Comparison of ENCODE assay signal across 8 cellular contexts in genomic region chr12:100154472-100155247, GRCh38. TPM values are rescaled to one million over a fixed set of nuclear protein-coding genes. Genes with fewer than 3 reads are reported as not detected.
A peak's percentile ranks its signal among the peaks of the same experiment; 100 is the strongest.
DNase-seq lines count a peak whose midpoint lies in the region; TF ChIP-seq lines count a peak whose summit lies in the region.

No MANE protein-coding gene starts in this region.

- H3K79me1 ChIP-seq in mesendoderm (ENCODE audit: low read length): no peaks in the 10 kb centered on the region

- no peak overlapping the region for H4K5ac ChIP-seq in mesendoderm (ENCODE audit: low read length)

- TF ChIP-seq CTCF in HFF-Myc (IDR thresholded peaks at IDR 0.05; ENCODE audit: low read depth, low read length, missing control alignments): peak; percentile 98

- no peak overlapping the region for H3K4me2 ChIP-seq in mesendoderm (ENCODE audit: low read length)

- H3K27me3 ChIP-seq in mesendoderm (ENCODE audit: insufficient read depth, low read length, poor library complexity): no peaks in the 10 kb centered on the region

- no peak overlapping the region for H2AK5ac ChIP-seq in mesendoderm (ENCODE audit: low read length)

- H3K4me3 Mint-ChIP-seq in activated CD4-positive, alpha-beta T cell treated with anti-CD3 and anti-CD28 coated beads, Interleukin-2, amount 10 ng/mL, durations not matched to agents 7 days and 5 days: no peak overlapping the region

- H3K27ac ChIP-seq in mesendoderm (ENCODE audit: low read depth, low read length): no peak overlapping the region

- no CpG with 5 or more reads among the region's 15 CpGs for WGBS in mesendoderm (ENCODE audit: extremely low coverage, insufficient coverage, low lambda C conversion rate)

- H3K4me3 ChIP-seq in HFF-Myc (replicated peaks; ENCODE audit: low read depth, low read length) (no peak overlapping the region), mesendoderm (ENCODE audit: low read length) (no peak overlapping the region)

- POLR2A ChIA-PET in activated CD4-positive, alpha-beta T cell treated with anti-CD3 and anti-CD28 coated beads, Interleukin-2, amount 10 ng/mL, durations not matched to agents 7 days and 5 days (lab: Charles Lee): no interaction called here

- H3K4me1 Mint-ChIP-seq in activated CD4-positive, alpha-beta T cell treated with anti-CD3 and anti-CD28 coated beads, Interleukin-2, amount 10 ng/mL, durations not matched to agents 7 days and 5 days: peaks cover 5% of the 10 kb centered on the region

- H3K4ac ChIP-seq in mesendoderm (ENCODE audit: low read depth, low read length): no peak overlapping the region

- H3K56ac ChIP-seq in mesendoderm (ENCODE audit: low read length): peak overlapping the region; percentile 35

- DNase-seq in NCI-H1694 (lab: John Stamatoyannopoulos, UW): peak; percentile 11
- DNase-seq in NCI-H1694 treated with DMSO at 0.1 percent for 48 hours (lab: John Stamatoyannopoulos, UW): no peak
- DNase-seq in HFF-Myc (ENCODE audit: extremely low read depth, low read depth): peak; percentile 26
- DNase-seq in NCI-H2029 treated with DMSO at 0.1 percent for 48 hours (lab: John Stamatoyannopoulos, UW): peak; percentile 16
- DNase-seq in activated CD4-positive, alpha-beta T cell treated with anti-CD3 and anti-CD28 coated beads, Interleukin-2, amount 10 ng/mL, durations not matched to agents 7 days and 5 days: peak; percentile 77
- peak; percentile 87 for DNase-seq in ecto neural progenitor cell (ENCODE audit: low spot score)
- peak; percentile 93 for DNase-seq in mesendoderm
- DNase-seq in stimulated activated CD8-positive, alpha-beta memory T cell treated with anti-CD3 and anti-CD28 coated beads, Interleukin-4, amount 100 ng/mL, for 48 hours: peak; percentile 88

- no peak overlapping the region for H4K8ac ChIP-seq in mesendoderm (ENCODE audit: low read depth, low read length)

- peak overlapping the region; percentile 17 for H3K27ac Mint-ChIP-seq in activated CD4-positive, alpha-beta T cell treated with anti-CD3 and anti-CD28 coated beads, Interleukin-2, amount 10 ng/mL, durations not matched to agents 7 days and 5 days

- no peak overlapping the region for H2BK5ac ChIP-seq in mesendoderm (ENCODE audit: low read length)

- H3K4me1 ChIP-seq in mesendoderm (ENCODE audit: control insufficient read depth, low read depth, low read length): no peaks in the 10 kb centered on the region

- H3K79me2 ChIP-seq in mesendoderm (ENCODE audit: control insufficient read depth, insufficient read depth, low read length): no peaks in the 10 kb centered on the region

- no peak overlapping the region for H3K9ac ChIP-seq in mesendoderm (ENCODE audit: low read length)

- H2BK15ac ChIP-seq in mesendoderm (replicated peaks; ENCODE audit: low read depth): no peak overlapping the region

- H3K9me3 Mint-ChIP-seq in activated CD4-positive, alpha-beta T cell treated with anti-CD3 and anti-CD28 coated beads, Interleukin-2, amount 10 ng/mL, durations not matched to agents 7 days and 5 days: no peaks in the 10 kb centered on the region

- H2BK120ac ChIP-seq in mesendoderm (ENCODE audit: low read depth, low read length): no peak overlapping the region

- CTCF ChIA-PET in activated CD4-positive, alpha-beta T cell treated with anti-CD3 and anti-CD28 coated beads, Interleukin-2, amount 10 ng/mL, durations not matched to agents 7 days and 5 days (lab: Charles Lee): interaction anchor here (0.6 to 1.3 kb wide), 10 partner anchors 9 to 416 kb away, joined by 3 to 12 read pairs (median 4); partner anchors contain the start of gene ACTR6

- H3K36me3 Mint-ChIP-seq in activated CD4-positive, alpha-beta T cell treated with anti-CD3 and anti-CD28 coated beads, Interleukin-2, amount 10 ng/mL, durations not matched to agents 7 days and 5 days (ENCODE audit: low read depth): no peaks in the 10 kb centered on the region

- H3K36me3 ChIP-seq in mesendoderm (ENCODE audit: control insufficient read depth, insufficient read depth, low read length): no peaks in the 10 kb centered on the region

- no peak overlapping the region for H3K18ac ChIP-seq in mesendoderm (ENCODE audit: low read length)

- no peaks in the 10 kb centered on the region for H3K27me3 Mint-ChIP-seq in activated CD4-positive, alpha-beta T cell treated with anti-CD3 and anti-CD28 coated beads, Interleukin-2, amount 10 ng/mL, durations not matched to agents 7 days and 5 days

- H3K23ac ChIP-seq in mesendoderm (ENCODE audit: low read length): no peak overlapping the region

RNA-seq across cellular contexts. Expression of gene BLTP3B, which starts 12.0 kb away (rescaled TPM):
- 10 to 100 TPM; 18.0 to 19.8 TPM for total RNA-seq in activated CD4-positive, alpha-beta T cell treated with anti-CD3 and anti-CD28 coated beads, Interleukin-2, amount 10 ng/mL, durations not matched to agents 7 days and 5 days
- polyA plus RNA-seq in mesendoderm (2013, experiment 1 of 2): 15.7 TPM
- polyA plus RNA-seq in mesendoderm (2013, experiment 2 of 2): 16.0 TPM

RNA-seq across cellular contexts. Expression of gene ACTR6, which starts 46.0 kb away (rescaled TPM):
- 10 to 100 TPM; 27.6 to 33.8 TPM for total RNA-seq in activated CD4-positive, alpha-beta T cell treated with anti-CD3 and anti-CD28 coated beads, Interleukin-2, amount 10 ng/mL, durations not matched to agents 7 days and 5 days
- polyA plus RNA-seq in mesendoderm (2013, experiment 1 of 2): 20.5 TPM
- polyA plus RNA-seq in mesendoderm (2013, experiment 2 of 2): 19.9 TPM
